In genomic region chr4:115851918-115852766, GRCh38 we compare ENCODE assay signal across 8 cellular contexts.
DNase-seq lines count a peak whose midpoint lies in the region; ATAC-seq and TF ChIP-seq lines count a peak whose summit lies in the region.

No MANE protein-coding gene starts in this region.

- H3K9me3 Mint-ChIP-seq in chondrocyte (ENCODE audit: low read depth), result no peaks in the 10 kb centered on the region
- H3K9me3 Mint-ChIP-seq in activated CD4-positive, alpha-beta memory T cell treated with anti-CD3 and anti-CD28 coated beads, Interleukin-2, amount 10 ng/mL, durations not matched to agents 7 days and 5 days, result no peaks in the 10 kb centered on the region

- CTCF ChIA-PET in activated CD4-positive, alpha-beta memory T cell treated with anti-CD3 and anti-CD28 coated beads, Interleukin-2, amount 10 ng/mL, durations not matched to agents 7 days and 5 days (lab: Charles Lee), result no interaction called here

- TF ChIP-seq CTCF in chondrocyte (IDR thresholded peaks at IDR 0.05), result peak; percentile 79

- peaks cover 4% of the 10 kb centered on the region for H3K27me3 Mint-ChIP-seq in chondrocyte (ENCODE audit: low read depth)
- H3K27me3 Mint-ChIP-seq in activated CD4-positive, alpha-beta memory T cell treated with anti-CD3 and anti-CD28 coated beads, Interleukin-2, amount 10 ng/mL, durations not matched to agents 7 days and 5 days, result no peaks in the 10 kb centered on the region

- ATAC-seq in GM21390 (IDR thresholded peaks at IDR 0.05; ENCODE audit: unreplicated experiment), result peak; percentile 90
- ATAC-seq in HG03469 (IDR thresholded peaks at IDR 0.05; ENCODE audit: unreplicated experiment), result peak; percentile 78

- no peaks in the 10 kb centered on the region for H3K4me1 Mint-ChIP-seq in chondrocyte (ENCODE audit: low read depth)
- H3K4me1 Mint-ChIP-seq in activated CD4-positive, alpha-beta memory T cell treated with anti-CD3 and anti-CD28 coated beads, Interleukin-2, amount 10 ng/mL, durations not matched to agents 7 days and 5 days, result no peaks in the 10 kb centered on the region

- H3K4me3 Mint-ChIP-seq in chondrocyte (ENCODE audit: unreplicated experiment), result no peak overlapping the region
- H3K4me3 Mint-ChIP-seq in activated CD4-positive, alpha-beta memory T cell treated with anti-CD3 and anti-CD28 coated beads, Interleukin-2, amount 10 ng/mL, durations not matched to agents 7 days and 5 days, result no peak overlapping the region

- POLR2A ChIA-PET in activated CD4-positive, alpha-beta memory T cell treated with anti-CD3 and anti-CD28 coated beads, Interleukin-2, amount 10 ng/mL, durations not matched to agents 7 days and 5 days (lab: Charles Lee), result no interaction called here

- DNase-seq in DMS 273 (lab: John Stamatoyannopoulos, UW; ENCODE audit: unreplicated experiment) (peak; percentile 64), DMS 273 treated with DMSO at 0.1 percent for 48 hours (lab: John Stamatoyannopoulos, UW) (no peak), NOMO-1 treated with DMSO at 0.1 percent for 48 hours (lab: John Stamatoyannopoulos, UW; ENCODE audit: unreplicated experiment) (peak; percentile 66), chondrocyte (ENCODE audit: low spot score) (no peak), non-pigmented ciliary epithelial cell (ENCODE audit: low read depth) (peak; percentile 11)
- DNase-seq in activated CD4-positive, alpha-beta memory T cell treated with anti-CD3 and anti-CD28 coated beads, Interleukin-2, amount 10 ng/mL, durations not matched to agents 7 days and 5 days, result no peak

- H3K27ac Mint-ChIP-seq in chondrocyte (ENCODE audit: unreplicated experiment), result no peak overlapping the region
- H3K27ac Mint-ChIP-seq in activated CD4-positive, alpha-beta memory T cell treated with anti-CD3 and anti-CD28 coated beads, Interleukin-2, amount 10 ng/mL, durations not matched to agents 7 days and 5 days, result no peak overlapping the region

- peaks cover 1% of the 10 kb centered on the region for H3K36me3 Mint-ChIP-seq in chondrocyte (ENCODE audit: low read depth)
- no peaks in the 10 kb centered on the region for H3K36me3 Mint-ChIP-seq in activated CD4-positive, alpha-beta memory T cell treated with anti-CD3 and anti-CD28 coated beads, Interleukin-2, amount 10 ng/mL, durations not matched to agents 7 days and 5 days (ENCODE audit: low read depth)

Comparison
In these comparisons a context has a peak if more than half of its experiments do, and no peak if none do; other contexts are left out.
1. DNase-seq: peak in DMS 273 (single experiment), NOMO-1 treated with DMSO at 0.1 percent for 48 hours (single experiment) and non-pigmented ciliary epithelial cell (single experiment); none in DMS 273 treated with DMSO at 0.1 percent for 48 hours (single experiment), chondrocyte (single experiment) and activated CD4-positive, alpha-beta memory T cell treated with anti-CD3 and anti-CD28 coated beads, Interleukin-2, amount 10 ng/mL, durations not matched to agents 7 days and 5 days (single experiment).